In the genomic region with DNA sequence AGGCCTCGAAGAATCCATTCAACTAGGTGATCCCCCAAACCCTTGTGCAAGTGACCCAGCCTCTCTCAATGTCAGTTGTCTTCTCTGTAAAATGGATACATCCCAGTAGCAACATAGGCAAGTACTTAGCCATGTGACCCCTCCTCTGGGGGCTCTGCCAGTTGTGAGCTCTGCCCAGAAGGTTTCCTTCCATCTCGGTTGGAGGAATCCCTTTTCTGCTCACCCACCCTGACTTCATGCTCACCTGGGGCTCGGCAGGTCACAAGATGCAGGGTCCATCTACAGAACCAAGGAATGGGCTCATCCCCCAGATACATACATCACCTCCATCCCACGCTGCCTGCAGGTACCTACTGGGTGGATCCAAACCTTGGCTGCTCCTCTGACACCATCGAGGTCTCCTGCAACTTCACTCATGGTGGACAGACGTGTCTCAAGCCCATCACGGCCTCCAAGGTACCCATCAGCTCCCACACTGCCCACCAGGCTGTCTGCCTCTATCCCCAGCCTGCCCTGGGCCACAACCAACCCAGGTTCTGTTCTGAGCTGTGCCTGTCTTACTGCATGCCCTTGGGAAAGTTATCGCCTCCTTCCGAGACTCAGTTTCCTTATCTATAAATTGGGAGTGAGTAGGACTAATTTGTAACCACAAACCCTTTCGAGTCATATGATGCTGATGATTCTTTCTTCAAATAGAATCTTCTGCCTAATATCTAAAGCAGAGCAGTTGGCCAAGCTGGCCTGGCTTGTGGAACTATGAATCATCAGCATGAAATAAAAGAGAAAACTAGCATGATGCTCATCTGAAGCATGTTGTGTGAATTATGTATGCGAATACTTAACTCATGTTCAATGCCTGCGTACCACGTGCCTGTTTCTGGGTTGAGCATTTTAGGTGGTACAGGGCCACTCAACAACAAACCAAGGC, we compare ENCODE assay signal across 18 cellular contexts. TPM values are rescaled to one million over a fixed set of nuclear protein-coding genes. Genes with fewer than 3 reads are reported as not detected.
DNase-seq lines count a peak whose midpoint lies in the region; ATAC-seq and TF ChIP-seq lines count a peak whose summit lies in the region.
"Had no signal": no experiment of that assay in that cellular context is flagged by ENCODE, and none has a peak within 500 bp of the region (broad histone marks: within the 10 kb centered on the region; RNA-seq: fewer than 3 reads in every experiment).

No MANE protein-coding gene starts in this region.

- H3K9me3 Mint-ChIP-seq in H9 = no peaks in the 10 kb centered on the region
- H3K9me3 Mint-ChIP-seq: activated CD4-positive, alpha-beta T cell treated with anti-CD3 and anti-CD28 coated beads, Interleukin-2, amount 10 ng/mL, durations not matched to agents 24 days and 14 days; activated T-helper 2 cell treated with anti-CD3 and anti-CD28 coated beads, Interferon-gamma antibody, Interleukin-2, Interleukin-4, amounts not matched to agents 10 μg/mL and 5 μg/mL and 100 μg/mL, durations not matched to agents 14 hours and 24 hours and 36 hours; CD8-positive, alpha-beta T cell; effector memory CD8-positive, alpha-beta T cell had no signal

- no peak overlapping the region for H3T11ph ChIP-seq in H9 (ENCODE audit: low read length)

- intact Hi-C loops in adrenal gland (cut with DNase I) = no loop called here

- no peak overlapping the region for H4K91ac ChIP-seq in H9 (ENCODE audit: insufficient read length, low read depth, low read length)

- H3K4me2 ChIP-seq in H9 (ENCODE audit: insufficient read depth, insufficient read length, low read length) = no peak overlapping the region

- no peaks in the 10 kb centered on the region for H4K20me1 ChIP-seq in H9 (ENCODE audit: control insufficient read depth, insufficient read depth, insufficient read length)

- H3K14ac ChIP-seq in H9 (ENCODE audit: insufficient read depth, low read length) = no peak overlapping the region

- H3K79me1 ChIP-seq in H9 (ENCODE audit: insufficient read depth, low read depth, low read length, poor library complexity, severe bottlenecking) = no peaks in the 10 kb centered on the region

- no peaks in the 10 kb centered on the region for H3K27me3 ChIP-seq in adrenal gland
- no peaks in the 10 kb centered on the region for H3K27me3 ChIP-seq in H9 (ENCODE audit: insufficient read depth, low read length)
- no peaks in the 10 kb centered on the region for H3K27me3 ChIP-seq in H7 (ENCODE audit: control insufficient read depth, insufficient read depth, low read length)

- H2BK20ac ChIP-seq in H9 (ENCODE audit: low read depth, low read length, poor library complexity, severe bottlenecking) = no peak overlapping the region

- H3K4me1 Mint-ChIP-seq in H9 = peaks cover 4 to 7% of the 10 kb centered on the region in 2 experiments; a peak in 3 of 4 replicates
- H3K4me1 Mint-ChIP-seq: activated CD4-positive, alpha-beta T cell treated with anti-CD3 and anti-CD28 coated beads, Interleukin-2, amount 10 ng/mL, durations not matched to agents 24 days and 14 days had no signal

- no peak overlapping the region for H3K9ac ChIP-seq in H9 (ENCODE audit: extremely low read depth, insufficient read length, low read length)

- H3K79me2 ChIP-seq in H9 (ENCODE audit: insufficient read depth, low read length) = no peaks in the 10 kb centered on the region

- no peak overlapping the region for H3K56ac ChIP-seq in H9 (ENCODE audit: insufficient read length, low read depth, low read length)

- H2BK120ac ChIP-seq in H9 (ENCODE audit: low read depth, low read length, poor library complexity, severe bottlenecking) = no peak overlapping the region

- TF ChIP-seq POLR2A in adrenal gland (IDR thresholded peaks at IDR 0.05) = no peak

- no peaks in the 10 kb centered on the region for H3K23me2 ChIP-seq in H9 (ENCODE audit: insufficient read length, low read depth, low read length, poor library complexity, severe bottlenecking)

- 85 to 88% (median 88%) methylated on average over 13 of the region's 13 CpGs for WGBS in adrenal gland, 4 donors
- WGBS in H9 (ENCODE audit: extremely low coverage, insufficient read length, low lambda C conversion rate) = no CpG with 5 or more reads among the region's 13 CpGs

- H3K9me3 ChIP-seq in adrenal gland (replicated peaks in 1 of 3) = no peaks in the 10 kb centered on the region
- H3K9me3 ChIP-seq in H9 (ENCODE audit: control insufficient read depth, low read depth, low read length) = no peaks in the 10 kb centered on the region

- peaks cover 0 to 7% (median 0%) of the 10 kb centered on the region in 3 experiments; a peak in 3 of 7 replicates for H3K36me3 Mint-ChIP-seq in H9 (ENCODE audit: insufficient read depth in 1 of 3, low read depth in 3 of 3)
- H3K36me3 Mint-ChIP-seq: CD8-positive, alpha-beta T cell had no signal

- no peaks in the 10 kb centered on the region for H3K27me3 Mint-ChIP-seq in H9 (ENCODE audit: low read depth)
- H3K27me3 Mint-ChIP-seq: activated CD4-positive, alpha-beta T cell treated with anti-CD3 and anti-CD28 coated beads, Interleukin-2, amount 10 ng/mL, durations not matched to agents 24 days and 14 days had no signal

- H3K4ac ChIP-seq in H9 (ENCODE audit: low read depth, low read length) = no peak overlapping the region

- H2BK15ac ChIP-seq in H9 (ENCODE audit: low read depth, low read length) = no peak overlapping the region

- H3K4me1 ChIP-seq in adrenal gland (replicated peaks in 1 of 2) (no peaks in the 10 kb centered on the region), H9 (ENCODE audit: insufficient read depth, low read length) (no peaks in the 10 kb centered on the region)

- H3K23ac ChIP-seq in H9 (ENCODE audit: insufficient read length, low read depth, low read length) = no peak overlapping the region

- H2BK5ac ChIP-seq in H9 (ENCODE audit: insufficient read length, low read length) = no peak overlapping the region

- no peak overlapping the region for H4K5ac ChIP-seq in H9 (ENCODE audit: insufficient read length, low read depth, low read length)

- no peak overlapping the region for H4K8ac ChIP-seq in H9 (replicated peaks; ENCODE audit: insufficient read length, low read depth, low read length)

- no peak overlapping the region for H3K27ac Mint-ChIP-seq in H9
- H3K27ac Mint-ChIP-seq: activated CD4-positive, alpha-beta T cell treated with anti-CD3 and anti-CD28 coated beads, Interleukin-2, amount 10 ng/mL, durations not matched to agents 24 days and 14 days; activated T-helper 2 cell treated with anti-CD3 and anti-CD28 coated beads, Interferon-gamma antibody, Interleukin-2, Interleukin-4, amounts not matched to agents 10 μg/mL and 5 μg/mL and 100 μg/mL, durations not matched to agents 14 hours and 24 hours and 36 hours; CD8-positive, alpha-beta T cell had no signal

- no peak overlapping the region for H3K18ac ChIP-seq in H9 (ENCODE audit: insufficient read length, low read depth, low read length)

- H3K27ac ChIP-seq in adrenal gland (no peak overlapping the region), H9 (ENCODE audit: insufficient read length, low read depth, low read length) (no peak overlapping the region)
- H3K27ac ChIP-seq: 22Rv1 had no signal

- DNase-seq in activated CD4-positive, alpha-beta T cell treated with anti-CD3 and anti-CD28 coated beads for 48 hours = peak; percentile 1
- DNase-seq in activated CD4-positive, alpha-beta T cell treated with anti-CD3 and anti-CD28 coated beads for 1 hour = no peak
- DNase-seq in adrenal gland (peak in 4 of 7 donors; percentile 4 to 20 (median 10)), fibroblast of pulmonary artery (ENCODE audit: low read depth) (peak; percentile 23), H9 (no peak), H7 (no peak)
- DNase-seq in stimulated activated CD8-positive, alpha-beta memory T cell treated with anti-CD3 and anti-CD28 coated beads, Interleukin-4, amount 100 ng/mL, for 48 hours = peak; percentile 19
- DNase-seq: activated CD4-positive, alpha-beta T cell treated with anti-CD3 and anti-CD28 coated beads, Interleukin-2, amount 10 ng/mL, durations not matched to agents 24 days and 14 days; effector memory CD8-positive, alpha-beta T cell; Karpas-422; NCI-H1417 treated with DMSO at 0.1 percent for 48 hours; NCI-H2227 treated with DMSO at 0.1 percent for 48 hours had no signal

- no peak overlapping the region for H3K4me3 Mint-ChIP-seq in H9
- H3K4me3 Mint-ChIP-seq: activated CD4-positive, alpha-beta T cell treated with anti-CD3 and anti-CD28 coated beads, Interleukin-2, amount 10 ng/mL, durations not matched to agents 24 days and 14 days; CD8-positive, alpha-beta T cell; effector memory CD8-positive, alpha-beta T cell had no signal

- H2AK5ac ChIP-seq in H9 (ENCODE audit: insufficient read length, low read length) = no peak overlapping the region

- TF ChIP-seq CTCF in adrenal gland (IDR thresholded peaks at IDR 0.05) (no peak), fibroblast of pulmonary artery (IDR thresholded peaks at IDR 0.05; ENCODE audit: low read length, missing control alignments) (no peak), H9 (conservative IDR thresholded peaks at IDR 0.05) (no peak)

- peaks cover 0 to 5% of the 10 kb centered on the region in 2 donors for H3K36me3 ChIP-seq in adrenal gland (replicated peaks in 1 of 2)
- peaks cover 2% of the 10 kb centered on the region for H3K36me3 ChIP-seq in H7 (replicated peaks; ENCODE audit: control insufficient read depth, insufficient read depth, low read length)

- H3K4me3 ChIP-seq in adrenal gland = no peak overlapping the region
- no peak overlapping the region for H3K4me3 ChIP-seq in fibroblast of pulmonary artery (replicated peaks; ENCODE audit: low read depth, low read length)
- H3K4me3 ChIP-seq in H7 (ENCODE audit: insufficient read depth, low read depth, low read length) = no peak overlapping the region

- H2BK12ac ChIP-seq in H9 (ENCODE audit: insufficient read length, low read depth, low read length) = no peak overlapping the region

- ATAC-seq in GM21717 (IDR thresholded peaks at IDR 0.05; ENCODE audit: unreplicated experiment) = no peak
- ATAC-seq: CD8-positive, alpha-beta T cell; effector memory CD8-positive, alpha-beta T cell had no signal

- H2AFZ ChIP-seq in H9 (ENCODE audit: low read length) = no peak overlapping the region

RNA-seq across cellular contexts. Expression of a gene that starts 15.3 kb away (rescaled TPM):
- 10 to 100 TPM in 1 of 8 donors, 1 to 10 TPM in 6, not detected in 1; 2.9 to 26.0 (median 4.0) TPM for total RNA-seq in adrenal gland
- polyA plus RNA-seq in adrenal gland = 10 to 100 TPM in 2 of 3 donors, 1 to 10 TPM in 1; 3.3 to 24.8 (median 14.3) TPM
- 4.0 and 4.4 TPM in 2 replicates for total RNA-seq in H9 (2021)
- not detected in 2 replicates for total RNA-seq in H7 (2014; rRNA removed; shearing (Covaris generic))
- total RNA-seq: activated CD4-positive, alpha-beta T cell treated with anti-CD3 and anti-CD28 coated beads, Interleukin-2, amount 10 ng/mL, durations not matched to agents 24 days and 14 days; activated T-helper 2 cell treated with anti-CD3 and anti-CD28 coated beads, Interferon-gamma antibody, Interleukin-2, Interleukin-4, amounts not matched to agents 10 μg/mL and 5 μg/mL and 100 μg/mL, durations not matched to agents 14 hours and 24 hours and 36 hours; CD8-positive, alpha-beta T cell; glomerular endothelial cell; T-helper 2 cell treated with Interferon-gamma antibody and Interleukin-4, amounts not matched to agents 100 ng/mL and 5 ng/mL, for 36 hours had no signal

RNA-seq across cellular contexts. Expression of a gene that starts 22.1 kb away (rescaled TPM):
- 1 to 10 TPM in 4 of 8 donors, under 1 TPM in 1, not detected in 3; 0.60 to 6.8 (median 1.8) TPM for total RNA-seq in adrenal gland
- 10 to 100 TPM in 1 of 3 donors, 1 to 10 TPM in 1, under 1 TPM in 1; 0.88 to 16.2 (median 1.3) TPM for polyA plus RNA-seq in adrenal gland
- total RNA-seq in H9 (2021) = 1.2 and 1.4 TPM in 2 replicates
- 1.2 and 2.2 TPM in 2 replicates for total RNA-seq in H7 (2014; rRNA removed; shearing (Covaris generic))
- total RNA-seq: activated CD4-positive, alpha-beta T cell treated with anti-CD3 and anti-CD28 coated beads, Interleukin-2, amount 10 ng/mL, durations not matched to agents 24 days and 14 days; activated T-helper 2 cell treated with anti-CD3 and anti-CD28 coated beads, Interferon-gamma antibody, Interleukin-2, Interleukin-4, amounts not matched to agents 10 μg/mL and 5 μg/mL and 100 μg/mL, durations not matched to agents 14 hours and 24 hours and 36 hours; CD8-positive, alpha-beta T cell; glomerular endothelial cell; T-helper 2 cell treated with Interferon-gamma antibody and Interleukin-4, amounts not matched to agents 100 ng/mL and 5 ng/mL, for 36 hours had no signal

Comparison
In these comparisons a context has a peak if more than half of its experiments do, and no peak if none do; other contexts are left out.
1. DNase-seq: peak in activated CD4-positive, alpha-beta T cell treated with anti-CD3 and anti-CD28 coated beads for 48 hours (single experiment), adrenal gland (4 of 7), fibroblast of pulmonary artery (single experiment) and stimulated activated CD8-positive, alpha-beta memory T cell treated with anti-CD3 and anti-CD28 coated beads, Interleukin-4, amount 100 ng/mL, for 48 hours (single experiment); none in activated CD4-positive, alpha-beta T cell treated with anti-CD3 and anti-CD28 coated beads for 1 hour (single experiment), H9 (single experiment) and H7 (single experiment).